In the genomic region with DNA sequence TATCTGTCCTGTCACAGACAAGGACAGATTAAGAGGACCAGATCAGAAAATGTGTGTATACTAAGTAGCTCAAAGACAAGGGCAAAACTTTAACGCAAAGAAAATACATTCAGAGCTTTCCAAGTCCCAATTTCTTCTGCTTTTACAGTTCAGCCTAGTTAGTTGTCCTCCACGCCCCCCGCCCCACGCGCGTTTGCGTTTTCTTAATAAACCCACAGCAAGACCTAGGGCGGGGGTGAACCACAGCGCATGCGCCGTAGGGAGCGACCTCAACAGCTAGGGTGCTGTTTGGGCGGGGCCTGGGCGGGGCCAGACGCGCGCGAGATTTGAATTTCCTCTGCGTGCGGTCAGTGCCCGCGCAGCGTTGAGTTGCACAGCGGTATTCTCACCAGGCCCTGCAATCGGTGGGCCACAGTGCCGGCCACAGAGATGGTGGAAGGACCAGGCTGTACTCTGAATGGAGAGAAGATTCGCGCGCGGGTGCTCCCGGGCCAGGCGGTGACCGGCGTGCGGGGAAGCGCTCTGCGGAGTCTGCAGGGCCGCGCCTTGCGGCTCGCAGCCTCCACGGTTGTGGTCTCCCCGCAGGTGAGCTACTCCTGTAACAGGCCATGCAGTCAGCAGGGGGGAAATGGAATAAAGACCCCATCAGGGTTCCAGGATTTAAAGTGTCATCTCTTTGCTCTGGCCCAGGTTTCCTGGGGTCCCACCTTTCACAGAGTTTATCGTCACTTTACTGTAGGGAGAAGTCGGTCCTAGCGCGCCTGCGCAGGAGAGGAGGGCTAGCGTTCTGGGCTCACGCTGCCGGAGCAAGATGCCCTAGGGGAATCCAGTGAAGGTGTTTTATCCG, we compare ENCODE assay signal across 8 cellular contexts. TPM values are rescaled to one million over a fixed set of nuclear protein-coding genes. Genes with fewer than 3 reads are reported as not detected.
A peak's percentile ranks its signal among the peaks of the same experiment; 100 is the strongest.
DNase-seq lines count a peak whose midpoint lies in the region; ATAC-seq and TF ChIP-seq lines count a peak whose summit lies in the region.

A gene with protein sequence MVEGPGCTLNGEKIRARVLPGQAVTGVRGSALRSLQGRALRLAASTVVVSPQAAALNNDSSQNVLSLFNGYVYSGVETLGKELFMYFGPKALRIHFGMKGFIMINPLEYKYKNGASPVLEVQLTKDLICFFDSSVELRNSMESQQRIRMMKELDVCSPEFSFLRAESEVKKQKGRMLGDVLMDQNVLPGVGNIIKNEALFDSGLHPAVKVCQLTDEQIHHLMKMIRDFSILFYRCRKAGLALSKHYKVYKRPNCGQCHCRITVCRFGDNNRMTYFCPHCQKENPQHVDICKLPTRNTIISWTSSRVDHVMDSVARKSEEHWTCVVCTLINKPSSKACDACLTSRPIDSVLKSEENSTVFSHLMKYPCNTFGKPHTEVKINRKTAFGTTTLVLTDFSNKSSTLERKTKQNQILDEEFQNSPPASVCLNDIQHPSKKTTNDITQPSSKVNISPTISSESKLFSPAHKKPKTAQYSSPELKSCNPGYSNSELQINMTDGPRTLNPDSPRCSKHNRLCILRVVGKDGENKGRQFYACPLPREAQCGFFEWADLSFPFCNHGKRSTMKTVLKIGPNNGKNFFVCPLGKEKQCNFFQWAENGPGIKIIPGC (plus strand): TSS at position 350 of the 847 bp plus-strand sequence. CDS start 80 bp downstream, at position 430.

- under 1% methylated on average over 52 of the region's 52 CpGs for WGBS in urinary bladder

- H3K27me3 Mint-ChIP-seq in progenitor cell of endocrine pancreas = no peaks in the 10 kb centered on the region

- no peaks in the 10 kb centered on the region for H3K36me3 Mint-ChIP-seq in progenitor cell of endocrine pancreas (ENCODE audit: insufficient read depth)

- H3K4me1 Mint-ChIP-seq in progenitor cell of endocrine pancreas (ENCODE audit: low read depth) = peaks cover 5% of the 10 kb centered on the region

- no peaks in the 10 kb centered on the region for H3K4me1 ChIP-seq in urinary bladder (ENCODE audit: insufficient read depth)

- no peaks in the 10 kb centered on the region for H3K36me3 ChIP-seq in urinary bladder (ENCODE audit: insufficient read depth)

- peak within 1 kb of the TSS; percentile 92 for H3K27ac Mint-ChIP-seq in progenitor cell of endocrine pancreas

- H3K4me3 Mint-ChIP-seq in progenitor cell of endocrine pancreas (ENCODE audit: low read depth) = peak within 1 kb of the TSS; percentile 95

- ATAC-seq in HG02759 (IDR thresholded peaks at IDR 0.05; ENCODE audit: unreplicated experiment) (peak; percentile 91), left cardiac atrium (peak; percentile 98)

- intact Hi-C loops in left cardiac atrium (cut with DNase I) = loop anchor here in 1 of 2 donors (10.0 kb wide), 1 partner anchor 125 kb away; no protein-coding TSS in a partner anchor

- no peak within 1 kb of the TSS for H3K27ac ChIP-seq in urinary bladder (ENCODE audit: low read depth)

- TF ChIP-seq CTCF in GM12875 (IDR thresholded peaks at IDR 0.05; ENCODE audit: borderline replicate concordance, insufficient read depth, low read depth, low read length) = no peak
- TF ChIP-seq CTCF in progenitor cell of endocrine pancreas (IDR thresholded peaks at IDR 0.05; ENCODE audit: unreplicated experiment) = no peak

- H3K9me3 Mint-ChIP-seq in progenitor cell of endocrine pancreas (ENCODE audit: low read depth) = no peaks in the 10 kb centered on the region

- DNase-seq in NCI-H128 (lab: John Stamatoyannopoulos, UW; ENCODE audit: unreplicated experiment) (peak; percentile 45), SW 1271 (lab: John Stamatoyannopoulos, UW) (peak; percentile 61 to 74), left cardiac atrium (peak; percentile 93), progenitor cell of endocrine pancreas (ENCODE audit: low spot score, unreplicated experiment) (peak; percentile 87)
- peak; percentile 82 for DNase-seq in activated naive CD8-positive, alpha-beta T cell treated with anti-CD3 and anti-CD28 coated beads, Interleukin-2, amount 50 U/mL, for 16 hours (ENCODE audit: low read depth, low spot score)

- H3K4me3 ChIP-seq in GM12875 (ENCODE audit: low read depth, low read length) (peak within 1 kb of the TSS; percentile 92), urinary bladder (ENCODE audit: low read depth, low read length) (peak within 1 kb of the TSS; percentile 56)

RNA-seq across cellular contexts. Expression of the gene that starts here (rescaled TPM):
- total RNA-seq in left cardiac atrium (under 1 TPM in 1 of 2 donors, not detected in 1; 0.32 TPM), progenitor cell of endocrine pancreas (6.6 and 7.9 TPM in 2 replicates), urinary bladder (9.6 TPM)
- polyA plus RNA-seq in urinary bladder = not detected

Comparison
In these comparisons a context has a peak if more than half of its experiments do, and no peak if none do; other contexts are left out.
1. Peak in DNase-seq and ATAC-seq in left cardiac atrium; RNA of the gene not detected or under 1 TPM.